In the genomic region with DNA sequence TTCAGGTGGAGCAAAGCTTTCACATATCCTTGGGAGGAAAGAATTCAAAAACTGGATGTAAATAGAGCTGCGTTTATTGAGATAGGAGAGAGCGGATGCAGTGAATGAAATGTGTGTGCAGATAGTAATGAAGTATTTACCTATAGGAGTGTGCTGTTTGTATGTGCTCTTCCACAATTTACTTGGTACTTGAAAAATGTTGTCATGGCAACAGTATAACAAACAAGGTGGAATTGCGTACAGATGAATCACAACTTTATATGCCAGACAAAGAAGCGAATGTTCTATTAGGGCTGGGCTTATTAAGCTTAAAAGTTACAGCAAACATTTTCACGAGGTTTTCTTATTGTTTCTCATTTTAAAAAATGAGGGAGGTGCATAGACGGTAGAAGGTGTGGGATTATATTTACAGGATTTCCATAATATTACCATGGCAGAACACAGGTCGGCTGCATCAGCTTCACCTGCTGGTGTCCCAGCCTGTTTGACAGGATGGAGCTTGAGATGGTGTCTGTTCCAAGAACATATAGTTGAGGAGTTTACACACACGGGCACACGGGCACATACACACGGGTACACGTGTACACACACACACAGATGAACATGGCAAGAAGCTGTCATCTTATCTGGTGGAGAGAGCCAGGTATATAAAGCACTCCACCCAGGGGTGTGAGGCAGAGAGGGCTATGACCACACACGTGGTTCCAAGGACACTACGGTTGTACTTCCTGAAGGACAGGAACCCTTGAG, we compare ENCODE assay signal across 11 cellular contexts.
DNase-seq lines count a peak whose midpoint lies in the region; ATAC-seq and TF ChIP-seq lines count a peak whose summit lies in the region.
"Had no signal": no experiment of that assay in that cellular context is flagged by ENCODE, and none has a peak within 500 bp of the region (broad histone marks: within the 10 kb centered on the region; RNA-seq: fewer than 3 reads in every experiment).

No MANE protein-coding gene starts in this region.

- no peaks in the 10 kb centered on the region for H3K9me3 Mint-ChIP-seq in progenitor cell of endocrine pancreas (ENCODE audit: low read depth)

- TF ChIP-seq CTCF in progenitor cell of endocrine pancreas (IDR thresholded peaks at IDR 0.05; ENCODE audit: unreplicated experiment) (no peak), lower leg skin (IDR thresholded peaks at IDR 0.05) (no peak)

- ATAC-seq in HG02763 (IDR thresholded peaks at IDR 0.05; ENCODE audit: unreplicated experiment), result no peak
- no peak for ATAC-seq in GM18502 (IDR thresholded peaks at IDR 0.05; ENCODE audit: poor library complexity, unreplicated experiment)

- H3K27ac Mint-ChIP-seq in progenitor cell of endocrine pancreas, result no peak overlapping the region

- H3K27me3 Mint-ChIP-seq in progenitor cell of endocrine pancreas, result peaks cover 45% of the 10 kb centered on the region

- in situ Hi-C loops in SK-MEL-5 (cut with HindIII; ENCODE audit: low pct_unique_long_range_greater_than_20kb, low sequenced_read_pairs), result no loop called here

- H3K4me3 Mint-ChIP-seq in progenitor cell of endocrine pancreas (ENCODE audit: low read depth), result no peak overlapping the region

- DNase-seq in COR-L47 (lab: John Stamatoyannopoulos, UW) (peak; percentile 52), LoVo (ENCODE audit: low spot score) (peak; percentile 43), SK-MEL-5 (ENCODE audit: low read depth, low spot score) (peak; percentile 19), kidney tubule cell (ENCODE audit: low spot score) (peak; percentile 68), progenitor cell of endocrine pancreas (ENCODE audit: low spot score, unreplicated experiment) (no peak), lower leg skin (ENCODE audit: low spot score in 2 of 2) (no peak)
- DNase-seq: activated T-cell treated with anti-CD3 and anti-CD28 coated beads, Interleukin-2, amount 50 U/mL, for 1 hour; DND-41; heart right ventricle had no signal

- WGBS in lower leg skin, 2 donors, result 38 to 51% methylated on average over 13 of the region's 13 CpGs

- no peak overlapping the region for H3K4me3 ChIP-seq in lower leg skin (ENCODE audit: low read depth, poor library complexity, severe bottlenecking)
- H3K4me3 ChIP-seq: heart right ventricle had no signal

- no peaks in the 10 kb centered on the region for H3K36me3 Mint-ChIP-seq in progenitor cell of endocrine pancreas (ENCODE audit: insufficient read depth)

- H3K4me1 Mint-ChIP-seq in progenitor cell of endocrine pancreas (ENCODE audit: low read depth), result peaks cover 5% of the 10 kb centered on the region

- intact Hi-C loops in lower leg skin (cut with DNase I; ENCODE audit: low total_unique reads), result no loop called here

- TF ChIP-seq POLR2A in lower leg skin (IDR thresholded peaks at IDR 0.05), result no peak

Comparison
In these comparisons a context has a peak if more than half of its experiments do, and no peak if none do; other contexts are left out.
1. DNase-seq: peak in COR-L47 (single experiment), LoVo (single experiment), SK-MEL-5 (single experiment) and kidney tubule cell (single experiment); none in progenitor cell of endocrine pancreas (single experiment) and lower leg skin (0 of 2).